Comparison of ENCODE assay signal across 15 cellular contexts in genomic region chr2:178674122-178674521, GRCh38.
DNase-seq lines count a peak whose midpoint lies in the region; ATAC-seq and TF ChIP-seq lines count a peak whose summit lies in the region.
"Had no signal": no experiment of that assay in that cellular context is flagged by ENCODE, and none has a peak within 500 bp of the region (broad histone marks: within the 10 kb centered on the region; RNA-seq: fewer than 3 reads in every experiment).

No MANE protein-coding gene starts in this region.

- POLR2A ChIA-PET in HEK293T (lab: Yijun Ruan, JAX), result no interaction called here

- DNase-seq in DMS 273 (lab: John Stamatoyannopoulos, UW; ENCODE audit: unreplicated experiment) (peak; percentile 12), DMS 273 treated with DMSO at 0.1 percent for 48 hours (lab: John Stamatoyannopoulos, UW) (no peak), HEK293T (ENCODE audit: extremely low spot score) (peak; percentile 6), SK-N-DZ (ENCODE audit: low spot score) (peak; percentile 4), iPS-NIHi7 (ENCODE audit: extremely low spot score) (peak; percentile 14), SKM-1 treated with dmso at 0.1 percent for 144 hours (lab: John Stamatoyannopoulos, UW; ENCODE audit: unreplicated experiment) (no peak)
- DNase-seq: 8988T; CD4-positive, alpha-beta T cell; heart right ventricle; NCI-H1105 treated with DMSO at 0.1 percent for 48 hours; NCI-H345; stimulated activated CD4-positive, alpha-beta T cell treated with anti-CD3 and anti-CD28 coated beads, Interleukin-4, amount 100 ng/mL, for 1 hour had no signal

- CTCF ChIA-PET in HEK293T (lab: Yijun Ruan, JAX), result no interaction called here

- ATAC-seq in GM18517 (IDR thresholded peaks at IDR 0.05; ENCODE audit: unreplicated experiment) (no peak), GM21515 (IDR thresholded peaks at IDR 0.05; ENCODE audit: unreplicated experiment) (no peak)
- ATAC-seq: activated CD4-positive, CD25-positive, alpha-beta regulatory T cell treated with anti-CD3 and anti-CD28 coated beads, Interleukin-2, amount 50 U/mL, for 24 hours; heart right ventricle had no signal

TF ChIP-seq in HEK293T, 16 proteins besides CTCF, POLR2A, EP300 and RAD21:
- TF ChIP-seq CTBP1 (IDR thresholded peaks at IDR 0.05; ENCODE audit: borderline replicate concordance), result no peak
- no peak for TF ChIP-seq ARNT (IDR thresholded peaks at IDR 0.05)
- TF ChIP-seq L3MBTL2 (conservative IDR thresholded peaks at IDR 0.05), result no peak
- TF ChIP-seq PKNOX1 (IDR thresholded peaks at IDR 0.05), result no peak
- no peak for TF ChIP-seq TARDBP (IDR thresholded peaks at IDR 0.05)
- TF ChIP-seq LEF1 (IDR thresholded peaks at IDR 0.05; ENCODE audit: borderline replicate concordance), result no peak
- no peak for TF ChIP-seq ELF4 (IDR thresholded peaks at IDR 0.05)
- TF ChIP-seq BHLHE40 (IDR thresholded peaks at IDR 0.05; ENCODE audit: borderline replicate concordance), result no peak
- TF ChIP-seq SUZ12 (IDR thresholded peaks at IDR 0.05), result no peak
- no peak for TF ChIP-seq FOXK2 (IDR thresholded peaks at IDR 0.05)
- no peak for TF ChIP-seq SP1 (IDR thresholded peaks at IDR 0.05)
- no peak for TF ChIP-seq HDGF (IDR thresholded peaks at IDR 0.05; ENCODE audit: borderline replicate concordance)
- no peak for TF ChIP-seq ZNF384 (IDR thresholded peaks at IDR 0.05)
- no peak for TF ChIP-seq FOXA1 (IDR thresholded peaks at IDR 0.05)
- no peak for TF ChIP-seq NFRKB (IDR thresholded peaks at IDR 0.05)
- no peak for TF ChIP-seq FOXM1 (IDR thresholded peaks at IDR 0.05; ENCODE audit: borderline replicate concordance)
TF ChIP-seq in HEK293T: peak in this region for 0.

Comparison
In these comparisons a context has a peak if more than half of its experiments do, and no peak if none do; other contexts are left out.
1. DNase-seq: peak in DMS 273 (single experiment), HEK293T (single experiment), SK-N-DZ (single experiment) and iPS-NIHi7 (single experiment); none in DMS 273 treated with DMSO at 0.1 percent for 48 hours (single experiment) and SKM-1 treated with dmso at 0.1 percent for 144 hours (single experiment).